ENCODE assay signal across 13 cellular contexts in the genomic region with DNA sequence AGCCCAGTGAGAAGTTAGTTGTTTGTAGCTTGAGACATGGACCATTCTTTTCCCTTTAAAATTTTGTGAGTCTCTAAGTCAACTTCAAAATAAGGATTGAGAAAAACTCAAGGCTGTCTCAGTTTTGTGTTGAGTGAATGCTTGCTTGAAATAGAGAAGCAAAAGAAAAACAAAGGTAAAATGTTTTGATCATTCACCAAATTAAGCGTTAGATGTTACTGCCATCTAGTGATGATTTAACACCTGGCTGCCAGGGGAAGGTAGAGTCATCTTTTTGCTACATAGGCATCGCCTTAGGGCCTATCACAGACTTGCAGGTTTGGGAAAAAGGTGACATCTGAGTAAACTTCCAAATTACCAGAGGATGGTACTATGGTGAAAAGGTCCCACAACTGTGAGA.
DNase-seq lines count a peak whose midpoint lies in the region; FAIRE-seq and TF ChIP-seq lines count a peak whose summit lies in the region.
"Had no signal": no experiment of that assay in that cellular context is flagged by ENCODE, and none has a peak within 500 bp of the region (broad histone marks: within the 10 kb centered on the region; RNA-seq: fewer than 3 reads in every experiment).

No MANE protein-coding gene starts in this region.

- no peaks in the 10 kb centered on the region for H4K20me1 ChIP-seq in mammary epithelial cell (ENCODE audit: insufficient read depth, low read length)

- CTCF ChIA-PET in mammary epithelial cell (lab: Charles Lee; ENCODE audit: low non-redundant PET), result no interaction called here

- peak; percentile 46 to 53 for TF ChIP-seq CTCF in mammary epithelial cell (conservative IDR thresholded peaks at IDR 0.05 in 1 of 2, IDR thresholded peaks at IDR 0.05 in 1 of 2; ENCODE audit: extremely low read depth in 1 of 2, insufficient read depth in 1 of 2, low read depth in 1 of 2, low read length in 2 of 2)
- TF ChIP-seq CTCF in testis (IDR thresholded peaks at IDR 0.05), result no peak

- no peak overlapping the region for H3K4me2 ChIP-seq in mammary epithelial cell (ENCODE audit: insufficient read depth, low read depth, low read length)

- WGBS in mammary epithelial cell (ENCODE audit: low coverage, missing lambda C conversion rate), result 25% methylated on average over 2 of the region's 2 CpGs
- whole genome bisulfite sequencing in testis, 2 donors, result 77 to 81% methylated on average over 2 of the region's 2 CpGs
- 32 to 62% (median 59%) methylated on average over 2 of the region's 2 CpGs for WGBS in small intestine, 3 donors

- TF ChIP-seq POLR2A in testis (IDR thresholded peaks at IDR 0.05), result no peak

- H2AFZ ChIP-seq in mammary epithelial cell (ENCODE audit: low read depth, low read length), result no peak overlapping the region

- FAIRE-seq in small intestine (lab: Jason Lieb, UNC), result no peak

- peak; percentile 12 for DNase-seq in NCI-H82 (lab: John Stamatoyannopoulos, UW)
- DNase-seq in NCI-H82 treated with DMSO at 0.1 percent for 48 hours (lab: John Stamatoyannopoulos, UW; ENCODE audit: unreplicated experiment), result no peak
- peak; percentile 31 for DNase-seq in NAMALWA (ENCODE audit: low spot score)
- peak; percentile 7 for DNase-seq in mammary epithelial cell
- peak; percentile 14 for DNase-seq in renal cortical epithelial cell (ENCODE audit: low read depth)
- no peak for DNase-seq in testis
- DNase-seq in posterior vena cava (ENCODE audit: low spot score), result no peak
- no peak for DNase-seq in small intestine
- DNase-seq: AML-193; left colon; stimulated activated naive CD8-positive, alpha-beta T cell treated with anti-CD3 and anti-CD28 coated beads, Interleukin-15, Interleukin-2, amounts not matched to agents 100 U/mL and 50 U/mL, for 24 hours; T-helper 2 cell had no signal

- dilution Hi-C loops in mammary epithelial cell (cut with HindIII; ENCODE audit: low sequenced_read_pairs), result no loop called here

- no TSS peak for BruUV-seq in mammary epithelial cell (replicated peaks; lab: Mats Ljungman, UMichigan)

- H3K4me3 ChIP-seq in mammary epithelial cell (replicated peaks in 1 of 3; ENCODE audit: insufficient read depth in 1 of 3, low read depth in 2 of 3, low read length in 3 of 3), result no peak overlapping the region
- no peak overlapping the region for H3K4me3 ChIP-seq in testis
- H3K4me3 ChIP-seq in small intestine (ENCODE audit: low read depth in 1 of 2, low read length in 2 of 2), result no peak overlapping the region
- H3K4me3 ChIP-seq: skin epidermis had no signal

- H3K9me3 ChIP-seq in mammary epithelial cell (replicated peaks; ENCODE audit: insufficient read depth, low read length), result no peaks in the 10 kb centered on the region
- no peaks in the 10 kb centered on the region for H3K9me3 ChIP-seq in testis
- no peaks in the 10 kb centered on the region for H3K9me3 ChIP-seq in small intestine (ENCODE audit: control insufficient read depth, low read depth)

- H3K27ac ChIP-seq in mammary epithelial cell (ENCODE audit: insufficient read depth, low read depth, low read length), result no peak overlapping the region
- no peak overlapping the region for H3K27ac ChIP-seq in testis
- no peak overlapping the region for H3K27ac ChIP-seq in small intestine (ENCODE audit: low read depth in 1 of 2, low read length in 1 of 2)
- H3K27ac ChIP-seq: skin epidermis had no signal

- H3K4me1 ChIP-seq in mammary epithelial cell (ENCODE audit: insufficient read depth, low read length) (no peaks in the 10 kb centered on the region), testis (no peaks in the 10 kb centered on the region), small intestine (ENCODE audit: control insufficient read depth in 2 of 2, insufficient read depth in 1 of 2, low read depth in 1 of 2, low read length in 1 of 2) (no peaks in the 10 kb centered on the region)

- H3K36me3 ChIP-seq in mammary epithelial cell (ENCODE audit: insufficient read depth, low read length) (no peaks in the 10 kb centered on the region), testis (ENCODE audit: low read depth, missing control alignments) (no peaks in the 10 kb centered on the region), small intestine (ENCODE audit: control insufficient read depth in 2 of 2, insufficient read depth in 2 of 2, low read length in 2 of 2) (no peaks in the 10 kb centered on the region)

- peaks cover 6% of the 10 kb centered on the region for H3K27me3 ChIP-seq in mammary epithelial cell (ENCODE audit: insufficient read depth, low read length)
- H3K27me3 ChIP-seq in testis, result no peaks in the 10 kb centered on the region
- H3K27me3 ChIP-seq in small intestine (ENCODE audit: control insufficient read depth in 2 of 2, insufficient read depth in 2 of 2, low read length in 2 of 2), result no peaks in the 10 kb centered on the region

- in situ Hi-C loops in mammary epithelial cell (cut with MboI; ENCODE audit: low sequenced_read_pairs in 2 of 2), result loop anchor here in 1 of 2 donors (5.0 to 25.0 kb wide), 2 partner anchors 298 to 487 kb away; no protein-coding TSS in a partner anchor

- H3K9ac ChIP-seq in mammary epithelial cell (ENCODE audit: insufficient read depth, low read length), result no peak overlapping the region

- intact Hi-C loops in mammary epithelial cell (cut with micrococcal nuclease) (loop anchor here (1.0 kb wide), 2 partner anchors 223 to 299 kb away; no protein-coding TSS in a partner anchor), testis (cut with DNase I; ENCODE audit: low total_unique reads) (no loop called here), posterior vena cava (cut with DNase I) (no loop called here)

- H3K79me2 ChIP-seq in mammary epithelial cell (ENCODE audit: insufficient read depth, low read length), result no peaks in the 10 kb centered on the region

Comparison
In these comparisons a context has a peak if more than half of its experiments do, and no peak if none do; other contexts are left out.
1. DNase-seq: peak in NCI-H82 (single experiment), NAMALWA (single experiment), mammary epithelial cell (single experiment) and renal cortical epithelial cell (single experiment); none in NCI-H82 treated with DMSO at 0.1 percent for 48 hours (single experiment), testis (single experiment), posterior vena cava (single experiment) and small intestine (single experiment).
2. CTCF ChIP-seq: peak in mammary epithelial cell (2 of 2); none in testis (0 of 3).